In the genomic region with DNA sequence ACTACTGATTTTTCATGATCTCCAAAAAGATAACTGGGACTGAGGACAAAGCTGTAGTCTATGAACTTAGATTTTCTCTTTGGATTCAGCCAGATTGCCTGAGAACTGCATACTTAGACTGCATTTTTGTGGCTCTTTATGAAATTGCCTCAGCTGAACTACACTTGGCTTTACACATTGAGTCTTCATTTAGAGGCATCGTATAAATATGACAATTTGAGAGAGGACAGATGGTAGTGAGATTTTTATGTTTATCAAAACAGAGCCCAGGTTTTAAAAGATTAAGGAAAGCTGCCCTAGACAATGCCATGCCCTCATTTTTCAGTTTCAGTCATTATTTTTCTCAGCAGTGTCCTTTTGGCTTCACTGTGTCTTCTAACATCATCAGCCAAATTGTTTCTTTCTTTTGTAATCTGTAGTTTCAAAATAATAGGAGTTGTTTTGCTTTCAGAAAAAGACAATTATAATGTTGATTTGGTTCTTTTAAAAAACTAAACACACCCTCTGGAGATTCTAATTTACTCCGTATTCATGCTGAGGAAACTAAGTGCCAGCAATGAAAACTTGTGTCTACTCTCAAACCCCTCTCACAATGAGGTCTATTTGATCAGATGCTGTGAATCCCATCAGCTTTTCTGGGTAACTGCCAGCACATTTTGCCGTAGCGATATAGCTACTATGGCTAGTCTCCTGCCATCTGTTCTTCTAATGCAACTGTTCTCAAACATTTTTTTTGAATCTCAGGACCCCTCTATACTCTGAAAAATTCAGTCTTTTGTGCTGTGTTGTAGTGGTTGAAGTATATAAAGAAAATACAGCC, we compare ENCODE assay signal across 1 cellular context.
TF ChIP-seq lines count a peak whose summit lies in the region.

No MANE protein-coding gene starts in this region.

TF ChIP-seq in SK-N-SH treated with all-trans-retinoic acid at 6 μM for 48 hours, 23 proteins besides CTCF, POLR2A, EP300 and RAD21 (continued from another document):
- TF ChIP-seq, protein P1, sequence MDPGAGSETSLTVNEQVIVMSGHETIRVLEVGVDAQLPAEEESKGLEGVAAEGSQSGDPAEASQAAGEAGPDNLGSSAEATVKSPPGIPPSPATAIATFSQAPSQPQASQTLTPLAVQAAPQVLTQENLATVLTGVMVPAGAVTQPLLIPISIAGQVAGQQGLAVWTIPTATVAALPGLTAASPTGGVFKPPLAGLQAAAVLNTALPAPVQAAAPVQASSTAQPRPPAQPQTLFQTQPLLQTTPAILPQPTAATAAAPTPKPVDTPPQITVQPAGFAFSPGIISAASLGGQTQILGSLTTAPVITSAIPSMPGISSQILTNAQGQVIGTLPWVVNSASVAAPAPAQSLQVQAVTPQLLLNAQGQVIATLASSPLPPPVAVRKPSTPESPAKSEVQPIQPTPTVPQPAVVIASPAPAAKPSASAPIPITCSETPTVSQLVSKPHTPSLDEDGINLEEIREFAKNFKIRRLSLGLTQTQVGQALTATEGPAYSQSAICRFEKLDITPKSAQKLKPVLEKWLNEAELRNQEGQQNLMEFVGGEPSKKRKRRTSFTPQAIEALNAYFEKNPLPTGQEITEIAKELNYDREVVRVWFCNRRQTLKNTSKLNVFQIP (CRISPR knock-in tag; IDR thresholded peaks at IDR 0.05; ENCODE audit: borderline replicate concordance, low read depth) = no peak
- TF ChIP-seq GLIS3 (CRISPR knock-in tag; IDR thresholded peaks at IDR 0.05) = no peak
- no peak for TF ChIP-seq ZNF565 (CRISPR knock-in tag; conservative IDR thresholded peaks at IDR 0.05; ENCODE audit: low read depth)
- no peak for TF ChIP-seq ISL1 (CRISPR knock-in tag; IDR thresholded peaks at IDR 0.05)
- TF ChIP-seq CSDC2 (CRISPR knock-in tag; IDR thresholded peaks at IDR 0.05) = no peak
- TF ChIP-seq ZFP30 (CRISPR knock-in tag; IDR thresholded peaks at IDR 0.05) = no peak
- TF ChIP-seq ZFP3 (CRISPR knock-in tag; IDR thresholded peaks at IDR 0.05) = no peak
